8 cellular contexts compared by ENCODE assay signal in genomic region chr10:32979719-32980118, GRCh38. TPM values are rescaled to one million over a fixed set of nuclear protein-coding genes. Genes with fewer than 3 reads are reported as not detected.
DNase-seq lines count a peak whose midpoint lies in the region; ATAC-seq and TF ChIP-seq lines count a peak whose summit lies in the region.
"Not testable (repeated sequence)": the region's sequence is repeated elsewhere in the genome, so short reads cannot be mapped to it uniquely, and the experiment has no call there.

No MANE protein-coding gene starts in this region.

- H3K9me3 Mint-ChIP-seq in activated T-cell treated with anti-CD3 and anti-CD28 coated beads, Interleukin-2, amount 50 U/mL, for 72 hours; nephron; stimulated activated memory B cell treated with anti-CD40 and anti-IgM and Interleukin-4, amounts not matched to agents 10 μg/mL and 1 μg/mL and 100 μg/mL, for 72 hours: not testable (repeated sequence)

- DNase-seq in AG04450 (ENCODE audit: low read depth, low spot score); Panc1 (ENCODE audit: low read depth, low spot score); activated T-cell treated with anti-CD3 and anti-CD28 coated beads, Interleukin-2, amount 50 U/mL, for 72 hours; dorsolateral prefrontal cortex; hepatocyte (ENCODE audit: low spot score): not testable (repeated sequence)
- DNase-seq in GM23248: peak; percentile 45

- H3K36me3 Mint-ChIP-seq in activated T-cell treated with anti-CD3 and anti-CD28 coated beads, Interleukin-2, amount 50 U/mL, for 72 hours (ENCODE audit: insufficient read depth in 2 of 2); nephron (ENCODE audit: low read depth); stimulated activated memory B cell treated with anti-CD40 and anti-IgM and Interleukin-4, amounts not matched to agents 10 μg/mL and 1 μg/mL and 100 μg/mL, for 72 hours: not testable (repeated sequence)

- H3F3A ChIP-seq in GM23248 (ENCODE audit: insufficient read depth): peaks cover 59% of the 10 kb centered on the region

- CTCF ChIA-PET in AG04450 (lab: Charles Lee): interaction anchor here (1.2 to 1.8 kb wide), 3 partner anchors 16 to 28 kb away, joined by 4 to 5 read pairs (median 4); no protein-coding TSS in a partner anchor
- CTCF ChIA-PET in Panc1 (lab: Charles Lee): not testable (repeated sequence)

- intact Hi-C loops in Panc1 (cut with micrococcal nuclease; ENCODE audit: unreplicated experiment): not testable (repeated sequence)
- intact Hi-C loops in dorsolateral prefrontal cortex (cut with DNase I): loop anchor here in 1 of 2 donors (2.0 kb wide), 1 partner anchor 21 kb away; the partner anchor contains the start of gene ITGB1

- not testable (repeated sequence) for H3K27me3 Mint-ChIP-seq in activated T-cell treated with anti-CD3 and anti-CD28 coated beads, Interleukin-2, amount 50 U/mL, for 72 hours (ENCODE audit: low read depth); nephron (ENCODE audit: low read depth); stimulated activated memory B cell treated with anti-CD40 and anti-IgM and Interleukin-4, amounts not matched to agents 10 μg/mL and 1 μg/mL and 100 μg/mL, for 72 hours

- not testable (repeated sequence) for ATAC-seq in Panc1; activated T-cell treated with anti-CD3 and anti-CD28 coated beads, Interleukin-2, amount 50 U/mL, for 72 hours (replicated peaks in 1 of 2); stimulated activated memory B cell treated with anti-CD40 and anti-IgM and Interleukin-4, amounts not matched to agents 10 μg/mL and 1 μg/mL and 100 μg/mL, for 72 hours

- H3K36me3 ChIP-seq in GM23248 (ENCODE audit: low read depth); Panc1 (ENCODE audit: control insufficient read depth, insufficient read depth, low read length); hepatocyte (replicated peaks; ENCODE audit: insufficient read depth, low read depth): not testable (repeated sequence)

- H3K27ac Mint-ChIP-seq in activated T-cell treated with anti-CD3 and anti-CD28 coated beads, Interleukin-2, amount 50 U/mL, for 72 hours: not testable (repeated sequence)
- H3K27ac Mint-ChIP-seq in nephron: peak overlapping the region in 1 of 3 experiments; percentile 56
- peak overlapping the region; percentile 92 for H3K27ac Mint-ChIP-seq in stimulated activated memory B cell treated with anti-CD40 and anti-IgM and Interleukin-4, amounts not matched to agents 10 μg/mL and 1 μg/mL and 100 μg/mL, for 72 hours

- H3K4me1 ChIP-seq in GM23248 (ENCODE audit: insufficient read depth): peaks cover 52% of the 10 kb centered on the region
- peaks cover 52% of the 10 kb centered on the region for H3K4me1 ChIP-seq in Panc1 (ENCODE audit: control insufficient read depth, insufficient read depth, low read length)
- H3K4me1 ChIP-seq in hepatocyte (ENCODE audit: insufficient read depth): peaks cover 23% of the 10 kb centered on the region

- peak overlapping the region; percentile 92 for H3K4me2 ChIP-seq in GM23248 (ENCODE audit: unreplicated experiment)
- H3K4me2 ChIP-seq in hepatocyte: peak overlapping the region; percentile 70

- H3K27ac ChIP-seq in AG04450 (ENCODE audit: low read depth, low read length): peak overlapping the region; percentile 99
- peak overlapping the region; percentile 100 for H3K27ac ChIP-seq in GM23248
- peak overlapping the region; percentile 100 for H3K27ac ChIP-seq in Panc1 (ENCODE audit: low read length)
- H3K27ac ChIP-seq in dorsolateral prefrontal cortex: peak overlapping the region in 36 of 59 donors; percentile 61 to 97 (median 90)
- H3K27ac ChIP-seq in hepatocyte: peak overlapping the region; percentile 98

- H4K20me1 ChIP-seq in GM23248 (ENCODE audit: insufficient read depth); hepatocyte (ENCODE audit: insufficient read depth, poor library complexity, severe bottlenecking): not testable (repeated sequence)

- H3K4me3 ChIP-seq in AG04450 (ENCODE audit: low read depth, low read length); hepatocyte: not testable (repeated sequence)
- peak overlapping the region; percentile 62 for H3K4me3 ChIP-seq in GM23248
- peak overlapping the region in 1 of 2 experiments; percentile 49; a peak in 2 of 4 replicates for H3K4me3 ChIP-seq in Panc1 (ENCODE audit: low read depth in 2 of 2, low read length in 2 of 2)
- H3K4me3 ChIP-seq in dorsolateral prefrontal cortex: peak overlapping the region in 28 of 59 donors; percentile 55 to 80 (median 70)

- WGBS in GM23248 (ENCODE audit: low coverage in 1 of 2, low lambda C conversion rate in 2 of 2, missing lambda C conversion rate in 2 of 2), 2 experiments: 23% methylated on average over 14 of the region's 14 CpGs
- WGBS in hepatocyte (ENCODE audit: low lambda C conversion rate, missing lambda C conversion rate): 95% methylated on average over 14 of the region's 14 CpGs

- not testable (repeated sequence) for H3K27me3 ChIP-seq in AG04450 (ENCODE audit: control insufficient read depth, insufficient read depth, low read length); GM23248 (replicated peaks; ENCODE audit: insufficient read depth); Panc1 (ENCODE audit: control insufficient read depth, insufficient read depth, low read length); dorsolateral prefrontal cortex; hepatocyte

- H3K9me2 ChIP-seq in GM23248 (ENCODE audit: insufficient read depth); hepatocyte (replicated peaks; ENCODE audit: insufficient read depth): not testable (repeated sequence)

- peak overlapping the region; percentile 96 for H3K9ac ChIP-seq in GM23248

- not testable (repeated sequence) for H3K79me2 ChIP-seq in GM23248 (ENCODE audit: insufficient read depth); hepatocyte

- not testable (repeated sequence) for H2AFZ ChIP-seq in GM23248, hepatocyte

- TF ChIP-seq CTCF in AG04450 (IDR thresholded peaks at IDR 0.05; ENCODE audit: low read depth, low read length); Panc1 (IDR thresholded peaks at IDR 0.05); dorsolateral prefrontal cortex (IDR thresholded peaks at IDR 0.05 in 54 of 56, conservative IDR thresholded peaks at IDR 0.05 in 2 of 56; ENCODE audit: low read depth in 1 of 56, partially characterized antibody in 56 of 56); hepatocyte (IDR thresholded peaks at IDR 0.05; ENCODE audit: poor library complexity); nephron (IDR thresholded peaks at IDR 0.05; ENCODE audit: unreplicated experiment in 3 of 3): not testable (repeated sequence)

- not testable (repeated sequence) for H3K9me3 ChIP-seq in AG04450 (ENCODE audit: control insufficient read depth, insufficient read depth, low read length); GM23248 (ENCODE audit: low read depth); Panc1 (ENCODE audit: control insufficient read depth, insufficient read depth, low read depth, low read length); hepatocyte (ENCODE audit: low read depth)

- in situ Hi-C loops in GM23248 (cut with MboI); Panc1 (cut with HindIII; ENCODE audit: low pct_unique_long_range_greater_than_20kb, low sequenced_read_pairs): not testable (repeated sequence)

- POLR2A ChIA-PET in AG04450 (lab: Yijun Ruan, JAX) (interaction anchor here (0.9 to 3.0 kb wide), 10 partner anchors 8 to 151 kb away, joined by 3 to 28 read pairs (median 7); partner anchors contain the start of gene ITGB1), Panc1 (lab: Charles Lee) (interaction anchor here (0.9 to 2.3 kb wide), 6 partner anchors 8 to 29 kb away, joined by 3 to 12 read pairs (median 5); no protein-coding TSS in a partner anchor)

- peak overlapping the region; percentile 34 to 51 for H3K4me3 Mint-ChIP-seq in activated T-cell treated with anti-CD3 and anti-CD28 coated beads, Interleukin-2, amount 50 U/mL, for 72 hours
- H3K4me3 Mint-ChIP-seq in nephron: peak overlapping the region; percentile 68 to 71 (median 70)
- H3K4me3 Mint-ChIP-seq in stimulated activated memory B cell treated with anti-CD40 and anti-IgM and Interleukin-4, amounts not matched to agents 10 μg/mL and 1 μg/mL and 100 μg/mL, for 72 hours: not testable (repeated sequence)

- H3K4me1 Mint-ChIP-seq in activated T-cell treated with anti-CD3 and anti-CD28 coated beads, Interleukin-2, amount 50 U/mL, for 72 hours (ENCODE audit: low read depth): peaks cover 32% of the 10 kb centered on the region
- H3K4me1 Mint-ChIP-seq in nephron: peaks cover 19% of the 10 kb centered on the region
- peaks cover 23% of the 10 kb centered on the region for H3K4me1 Mint-ChIP-seq in stimulated activated memory B cell treated with anti-CD40 and anti-IgM and Interleukin-4, amounts not matched to agents 10 μg/mL and 1 μg/mL and 100 μg/mL, for 72 hours

- BruUV-seq in Panc1 (replicated peaks; lab: Mats Ljungman, UMichigan): TSS peak; percentile 91

RNA-seq across cellular contexts. Expression of gene ITGB1, which starts 21.7 kb away (rescaled TPM):
- polyA plus RNA-seq in AG04450 (2011; rRNA removed) (1,870 and 2,796 TPM in 2 replicates), GM23248 (2016; fragmentation: Nextera tagmentation; extraction: Ambion mirVana) (3,297 and 3,318 TPM in 2 replicates), hepatocyte (291 and 292 TPM in 2 replicates)
- 1,381 and 1,666 TPM in 2 replicates for polyA minus RNA-seq in AG04450 (2011; rRNA and poly(A)+ RNA removed)
- total RNA-seq in GM23248 (2014; rRNA removed; shearing (Covaris generic)): 5,235 and 7,382 TPM in 2 replicates
- total RNA-seq in Panc1 (2021; ENCODE audit: unreplicated experiment) (803 TPM), dorsolateral prefrontal cortex (100 to 1,000 TPM in 30 of 120 experiments, 10 to 100 TPM in 90; 45.5 to 146 (median 82.5) TPM), hepatocyte (552 and 564 TPM in 2 replicates)
- 484 TPM for polyA plus RNA-seq in Panc1 (2012; ENCODE audit: insufficient read length)
- total RNA-seq in activated T-cell treated with anti-CD3 and anti-CD28 coated beads, Interleukin-2, amount 50 U/mL, for 72 hours: 10 to 100 TPM; 52.3 to 91.2 TPM
